Comparison of ENCODE assay signal across 8 cellular contexts in the genomic region with DNA sequence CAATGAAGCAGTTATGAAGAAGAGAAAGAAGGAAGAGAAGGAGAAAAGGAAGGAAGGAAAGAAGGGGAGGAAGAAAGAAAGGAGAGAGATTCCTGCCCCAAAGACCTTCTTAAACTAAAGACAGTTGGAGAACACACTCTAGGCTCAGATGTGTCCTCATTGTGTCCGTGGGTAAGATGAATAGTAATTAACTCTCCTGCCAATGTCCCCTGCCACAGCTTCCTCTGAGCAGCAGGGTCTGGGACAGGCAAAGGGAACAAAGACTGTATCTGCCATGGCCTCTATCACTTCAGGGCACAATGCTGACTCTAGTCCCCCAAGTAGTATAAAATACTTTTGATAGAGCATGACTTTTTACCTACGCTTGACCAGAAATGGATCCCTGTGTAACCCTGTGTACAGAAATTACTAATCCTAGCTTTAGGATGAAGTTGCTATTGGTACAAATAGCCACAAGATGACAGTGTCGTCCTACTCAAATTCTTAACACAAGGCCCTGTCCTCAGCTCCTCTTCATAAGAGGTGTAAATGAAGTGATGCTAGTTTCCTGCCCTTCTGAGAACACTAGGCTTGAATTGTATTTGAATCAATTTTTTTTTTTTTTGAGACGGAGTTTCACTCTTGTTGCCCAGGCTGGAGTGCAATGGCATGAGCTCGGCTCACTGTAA.
DNase-seq lines count a peak whose midpoint lies in the region; ATAC-seq and TF ChIP-seq lines count a peak whose summit lies in the region.

No MANE protein-coding gene starts in this region.

- TF ChIP-seq POLR2A in esophagus muscularis mucosa (IDR thresholded peaks at IDR 0.05; ENCODE audit: low read depth): no peak

- no peaks in the 10 kb centered on the region for H3K9me3 Mint-ChIP-seq in naive B cell

- no peak overlapping the region for H3K4me3 Mint-ChIP-seq in naive B cell

- DNase-seq in A172 (ENCODE audit: low spot score) (peak; percentile 75), MV-4-11 (lab: John Stamatoyannopoulos, UW) (peak; percentile 53), RKO (ENCODE audit: low spot score) (peak; percentile 80), esophagus muscularis mucosa (ENCODE audit: extremely low spot score) (no peak), naive B cell (no peak)

- WGBS in esophagus muscularis mucosa: 41% methylated on average over 5 of the region's 5 CpGs

- TF ChIP-seq CTCF in GM12875 (IDR thresholded peaks at IDR 0.05; ENCODE audit: borderline replicate concordance, insufficient read depth, low read depth, low read length) (peak; percentile 68), esophagus muscularis mucosa (IDR thresholded peaks at IDR 0.05) (peak; percentile 81 to 88 (median 84))

- H3K9me3 ChIP-seq in esophagus muscularis mucosa: no peaks in the 10 kb centered on the region

- H3K4me3 ChIP-seq in GM12875 (ENCODE audit: low read depth, low read length) (no peak overlapping the region), esophagus muscularis mucosa (no peak overlapping the region)

- H3K27me3 ChIP-seq in esophagus muscularis mucosa: no peaks in the 10 kb centered on the region

- peak overlapping the region in 1 of 6 donors; percentile 36 for H3K27ac Mint-ChIP-seq in naive B cell

- no peaks in the 10 kb centered on the region for H3K36me3 ChIP-seq in esophagus muscularis mucosa

- H3K36me3 Mint-ChIP-seq in naive B cell: no peaks in the 10 kb centered on the region

- peak; percentile 32 to 37 for ATAC-seq in naive B cell (ENCODE audit: low read depth in 2 of 2)
- ATAC-seq in HG03460 (IDR thresholded peaks at IDR 0.05; ENCODE audit: unreplicated experiment): no peak
- no peak for ATAC-seq in HG03039 (IDR thresholded peaks at IDR 0.05; ENCODE audit: unreplicated experiment)

- peaks cover 0 to 5% (median 3%) of the 10 kb centered on the region in 4 donors for H3K4me1 ChIP-seq in esophagus muscularis mucosa

- H3K27me3 Mint-ChIP-seq in naive B cell: peaks cover 11 to 24% (median 12%) of the 10 kb centered on the region in 3 donors

- H3K4me1 Mint-ChIP-seq in naive B cell: no peaks in the 10 kb centered on the region

- intact Hi-C loops in esophagus muscularis mucosa (cut with DNase I): loop anchor here (2.0 to 10.0 kb wide), 3 partner anchors 328 to 878 kb away; partner anchors contain the start of gene RASL11A

- TF ChIP-seq EP300 in esophagus muscularis mucosa (IDR thresholded peaks at IDR 0.05): no peak

- no peak overlapping the region for H3K27ac ChIP-seq in esophagus muscularis mucosa (replicated peaks in 1 of 4)

Comparison
In these comparisons a context has a peak if more than half of its experiments do, and no peak if none do; other contexts are left out.
1. DNase-seq: peak in A172 (single experiment), MV-4-11 (single experiment) and RKO (single experiment); none in esophagus muscularis mucosa (single experiment) and naive B cell (single experiment).
2. ATAC-seq: peak in naive B cell (2 of 2); none in HG03460 (single experiment) and HG03039 (single experiment).